ENCODE assay signal across 16 cellular contexts in the genomic region with DNA sequence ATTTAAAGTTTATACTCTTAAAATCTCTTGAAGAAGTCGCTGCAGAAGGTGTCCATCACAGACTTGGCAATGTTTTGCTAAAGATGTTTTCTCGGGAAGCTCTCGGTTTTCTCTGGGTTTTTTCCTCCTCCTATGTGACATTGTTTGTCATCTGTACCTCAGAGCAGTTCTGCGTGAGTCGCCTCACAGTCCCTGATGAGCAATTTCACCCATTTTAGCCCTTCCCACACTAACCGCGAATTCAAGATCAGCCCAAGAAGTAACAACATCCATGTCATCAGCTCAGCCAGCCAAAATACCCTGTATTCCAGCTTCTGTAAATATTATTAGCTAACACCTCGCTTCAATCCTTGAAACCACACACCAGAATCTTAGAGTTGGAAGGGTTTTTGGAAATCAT.
A peak's percentile ranks its signal among the peaks of the same experiment; 100 is the strongest.
DNase-seq lines count a peak whose midpoint lies in the region; ATAC-seq and TF ChIP-seq lines count a peak whose summit lies in the region.
"Had no signal": no experiment of that assay in that cellular context is flagged by ENCODE, and none has a peak within 500 bp of the region (broad histone marks: within the 10 kb centered on the region; RNA-seq: fewer than 3 reads in every experiment).

No MANE protein-coding gene starts in this region.

- H3K27ac ChIP-seq in hepatocyte: peak overlapping the region; percentile 84
- H3K27ac ChIP-seq: skin epidermis, upper lobe of left lung had no signal

- H3K79me2 ChIP-seq in hepatocyte: no peaks in the 10 kb centered on the region

- H3K36me3 ChIP-seq in hepatocyte (replicated peaks; ENCODE audit: insufficient read depth, low read depth): no peaks in the 10 kb centered on the region
- H3K36me3 ChIP-seq: BE2C, HAP-1, upper lobe of left lung had no signal

- H3K4me3 ChIP-seq in hepatocyte: no peak overlapping the region
- H3K4me3 ChIP-seq: HAP-1, skin epidermis, upper lobe of left lung had no signal

- peak overlapping the region; percentile 67 for H3K4me2 ChIP-seq in hepatocyte

- peaks cover 26% of the 10 kb centered on the region for H3K4me1 ChIP-seq in hepatocyte (ENCODE audit: insufficient read depth)
- H3K4me1 ChIP-seq: BE2C, HAP-1, upper lobe of left lung had no signal

- H4K20me1 ChIP-seq in hepatocyte (ENCODE audit: insufficient read depth, poor library complexity, severe bottlenecking): no peaks in the 10 kb centered on the region

- ATAC-seq in GM18870 (IDR thresholded peaks at IDR 0.05; ENCODE audit: unreplicated experiment): peak; percentile 60
- peak; percentile 87 for ATAC-seq in GM21529 (IDR thresholded peaks at IDR 0.05; ENCODE audit: unreplicated experiment)
- ATAC-seq in HG03039 (IDR thresholded peaks at IDR 0.05; ENCODE audit: unreplicated experiment): peak; percentile 85
- ATAC-seq: esophagus mucosa had no signal

- no peak for TF ChIP-seq CTCF in hepatocyte (IDR thresholded peaks at IDR 0.05; ENCODE audit: poor library complexity)

- no peak overlapping the region for H2AFZ ChIP-seq in hepatocyte

- H3K9me3 ChIP-seq in hepatocyte (ENCODE audit: low read depth): peaks cover 9% of the 10 kb centered on the region
- H3K9me3 ChIP-seq: BE2C, HAP-1 had no signal

- no peaks in the 10 kb centered on the region for H3K9me2 ChIP-seq in hepatocyte (replicated peaks; ENCODE audit: insufficient read depth)

- DNase-seq in hepatocyte (ENCODE audit: low spot score) (no peak), dermis blood vessel endothelial cell (no peak), DMS79 treated with DMSO at 0.1 percent for 48 hours (lab: John Stamatoyannopoulos, UW) (no peak)
- DNase-seq in activated naive CD4-positive, alpha-beta T cell (lab: John Stamatoyannopoulos, UW): no peak
- DNase-seq: activated CD4-positive, alpha-beta T cell treated with anti-CD3 and anti-CD28 coated beads for 4 hours; BE2C; immature natural killer cell; NCI-H2029; NCI-H524 treated with DMSO at 0.1 percent for 48 hours; upper lobe of left lung had no signal

- H3K27me3 ChIP-seq in hepatocyte: no peaks in the 10 kb centered on the region
- H3K27me3 ChIP-seq: BE2C, upper lobe of left lung had no signal

- 81% methylated on average over 8 of the region's 8 CpGs for WGBS in hepatocyte (ENCODE audit: low lambda C conversion rate, missing lambda C conversion rate)
